In genomic region chr15:83362706-83363105, GRCh38 we compare ENCODE assay signal across 14 cellular contexts.
DNase-seq lines count a peak whose midpoint lies in the region; ATAC-seq and TF ChIP-seq lines count a peak whose summit lies in the region.
"Had no signal": no experiment of that assay in that cellular context is flagged by ENCODE, and none has a peak within 500 bp of the region (broad histone marks: within the 10 kb centered on the region; RNA-seq: fewer than 3 reads in every experiment).

No MANE protein-coding gene starts in this region.

- H3K4me3 Mint-ChIP-seq in mesothelial cell of epicardium: no peak overlapping the region
- H3K4me3 Mint-ChIP-seq: B cell; CD4-positive, alpha-beta T cell; CD8-positive, alpha-beta T cell had no signal

- DNase-seq in NCI-H82 (lab: John Stamatoyannopoulos, UW) (peak; percentile 23), NCI-H82 treated with DMSO at 0.1 percent for 48 hours (lab: John Stamatoyannopoulos, UW; ENCODE audit: unreplicated experiment) (no peak), mesothelial cell of epicardium (ENCODE audit: low spot score in 2 of 2, unreplicated experiment in 2 of 2) (no peak), NCI-H526 treated with DMSO at 0.1 percent for 48 hours (lab: John Stamatoyannopoulos, UW) (no peak)
- DNase-seq: AML-193; Caco-2; Calu3; CD4-positive, alpha-beta T cell; CD8-positive, alpha-beta T cell; DMS79 treated with DMSO at 0.1 percent for 48 hours; GF-D8 had no signal

- peak overlapping the region; percentile 94 for H3K27ac Mint-ChIP-seq in mesothelial cell of epicardium
- H3K27ac Mint-ChIP-seq: B cell; CD4-positive, alpha-beta T cell; CD8-positive, alpha-beta T cell had no signal

- no peaks in the 10 kb centered on the region for H3K36me3 Mint-ChIP-seq in mesothelial cell of epicardium
- H3K36me3 Mint-ChIP-seq: CD8-positive, alpha-beta T cell had no signal

- H3K4me1 Mint-ChIP-seq in mesothelial cell of epicardium: peaks cover 48% of the 10 kb centered on the region

- no peaks in the 10 kb centered on the region for H3K9me3 Mint-ChIP-seq in mesothelial cell of epicardium
- H3K9me3 Mint-ChIP-seq: CD4-positive, alpha-beta T cell; CD8-positive, alpha-beta T cell had no signal

- no peak for ATAC-seq in HG02763 (IDR thresholded peaks at IDR 0.05; ENCODE audit: unreplicated experiment)
- ATAC-seq: A549; CD8-positive, alpha-beta T cell had no signal

- H3K27me3 Mint-ChIP-seq in mesothelial cell of epicardium (ENCODE audit: low read depth): no peaks in the 10 kb centered on the region

- no peak for TF ChIP-seq CTCF in mesothelial cell of epicardium (IDR thresholded peaks at IDR 0.05; ENCODE audit: unreplicated experiment)
